Comparison of ENCODE assay signal across 1 cellular context in genomic region chr6:45513331-45513730, GRCh38.
TF ChIP-seq lines count a peak whose summit lies in the region.

No MANE protein-coding gene starts in this region.

TF ChIP-seq in K562, 482 proteins besides CTCF, POLR2A, EP300 and RAD21 (continued from another document):
- no peak for TF ChIP-seq ZBTB33 (CRISPR knock-in tag; IDR thresholded peaks at IDR 0.05)
